8 cellular contexts compared by ENCODE assay signal in genomic region chr1:45012639-45013278, GRCh38. TPM values are rescaled to one million over a fixed set of nuclear protein-coding genes. Genes with fewer than 3 reads are reported as not detected.
A peak's percentile ranks its signal among the peaks of the same experiment; 100 is the strongest.
DNase-seq lines count a peak whose midpoint lies in the region; ATAC-seq and TF ChIP-seq lines count a peak whose summit lies in the region.

No MANE protein-coding gene starts in this region.

- no peak for ATAC-seq in HG03521 (IDR thresholded peaks at IDR 0.05; ENCODE audit: unreplicated experiment)
- ATAC-seq in HG03571 (IDR thresholded peaks at IDR 0.05; ENCODE audit: unreplicated experiment), result no peak

- no peaks in the 10 kb centered on the region for H3K9me3 Mint-ChIP-seq in activated naive CD8-positive, alpha-beta T cell treated with anti-CD3 and anti-CD28 coated beads for 36 hours
- H3K9me3 Mint-ChIP-seq in osteocyte (ENCODE audit: unreplicated experiment), result no peaks in the 10 kb centered on the region

- peaks cover 7% of the 10 kb centered on the region for H3K36me3 ChIP-seq in cardiac muscle cell

- H3K27ac ChIP-seq in cardiac muscle cell, result peak overlapping the region; percentile 87

- peak overlapping the region; percentile 41 for H3K4me3 ChIP-seq in cardiac muscle cell

- H3K27ac Mint-ChIP-seq in activated naive CD8-positive, alpha-beta T cell treated with anti-CD3 and anti-CD28 coated beads for 36 hours, result peak overlapping the region; percentile 90
- H3K27ac Mint-ChIP-seq in osteocyte (ENCODE audit: unreplicated experiment), result peak overlapping the region; percentile 96

- H3K4me1 Mint-ChIP-seq in activated naive CD8-positive, alpha-beta T cell treated with anti-CD3 and anti-CD28 coated beads for 36 hours, result peaks cover 32% of the 10 kb centered on the region
- H3K4me1 Mint-ChIP-seq in osteocyte (ENCODE audit: unreplicated experiment), result peaks cover 38% of the 10 kb centered on the region

- H3K27me3 ChIP-seq in cardiac muscle cell, result no peaks in the 10 kb centered on the region

- DNase-seq in AG09319 (ENCODE audit: extremely low read depth, low read depth) (peak; percentile 36), H4 (ENCODE audit: low spot score) (peak; percentile 63), OCI-M1 (lab: John Stamatoyannopoulos, UW) (peak; percentile 97), cardiac muscle cell (ENCODE audit: low read depth in 1 of 2, low spot score in 1 of 2) (peak; percentile 76 to 84), osteocyte (ENCODE audit: extremely low spot score, unreplicated experiment) (peak; percentile 86)
- DNase-seq in activated naive CD8-positive, alpha-beta T cell treated with anti-CD3 and anti-CD28 coated beads for 36 hours, result peak; percentile 29

- no peaks in the 10 kb centered on the region for H3K9me3 ChIP-seq in cardiac muscle cell (ENCODE audit: low read depth)

- H3K27me3 Mint-ChIP-seq in activated naive CD8-positive, alpha-beta T cell treated with anti-CD3 and anti-CD28 coated beads for 36 hours, result no peaks in the 10 kb centered on the region
- H3K27me3 Mint-ChIP-seq in osteocyte (ENCODE audit: unreplicated experiment), result no peaks in the 10 kb centered on the region

- TF ChIP-seq CTCF in AG09319 (IDR thresholded peaks at IDR 0.05; ENCODE audit: low read depth, low read length), result no peak; the same call in 1 of the 2 replicates
- no peak for TF ChIP-seq CTCF in cardiac muscle cell (IDR thresholded peaks at IDR 0.05; ENCODE audit: low read depth, low read length)
- TF ChIP-seq CTCF in osteocyte (IDR thresholded peaks at IDR 0.05), result no peak

- H3K4me3 Mint-ChIP-seq in activated naive CD8-positive, alpha-beta T cell treated with anti-CD3 and anti-CD28 coated beads for 36 hours, result peak overlapping the region; percentile 82
- peak overlapping the region; percentile 88 for H3K4me3 Mint-ChIP-seq in osteocyte (ENCODE audit: unreplicated experiment)

- H3K4me1 ChIP-seq in cardiac muscle cell (ENCODE audit: low read depth), result peaks cover 13% of the 10 kb centered on the region

- peaks cover 13% of the 10 kb centered on the region for H3K36me3 Mint-ChIP-seq in activated naive CD8-positive, alpha-beta T cell treated with anti-CD3 and anti-CD28 coated beads for 36 hours
- peaks cover 16% of the 10 kb centered on the region for H3K36me3 Mint-ChIP-seq in osteocyte (ENCODE audit: unreplicated experiment)

RNA-seq across cellular contexts. Expression of gene UROD, which starts 0.7 kb away (rescaled TPM):
- total RNA-seq in H4 (2014; rRNA removed; shearing (Covaris generic)), result 125 and 128 TPM in 2 replicates
- 100 to 1,000 TPM; 158 to 164 TPM for total RNA-seq in activated naive CD8-positive, alpha-beta T cell treated with anti-CD3 and anti-CD28 coated beads for 36 hours
- 110 and 142 TPM in 2 replicates for total RNA-seq in cardiac muscle cell
- 200 and 237 TPM in 2 replicates for polyA plus RNA-seq in cardiac muscle cell
- 128 and 131 TPM in 2 replicates for total RNA-seq in osteocyte

RNA-seq across cellular contexts. Expression of gene HECTD3, which starts 1.6 kb away (rescaled TPM):
- total RNA-seq in H4 (2014; rRNA removed; shearing (Covaris generic)), result 16.7 and 20.9 TPM in 2 replicates
- 10 to 100 TPM; 23.4 to 23.5 TPM for total RNA-seq in activated naive CD8-positive, alpha-beta T cell treated with anti-CD3 and anti-CD28 coated beads for 36 hours
- total RNA-seq in cardiac muscle cell (22.5 TPM in 2 replicates), osteocyte (48.1 and 49.4 TPM in 2 replicates)
- 22.5 and 28.1 TPM in 2 replicates for polyA plus RNA-seq in cardiac muscle cell

RNA-seq across cellular contexts. Expression of gene EIF2B3, which starts 26.4 kb away (rescaled TPM):
- 51.5 and 60.6 TPM in 2 replicates for total RNA-seq in H4 (2014; rRNA removed; shearing (Covaris generic))
- 10 to 100 TPM; 50.4 to 50.8 TPM for total RNA-seq in activated naive CD8-positive, alpha-beta T cell treated with anti-CD3 and anti-CD28 coated beads for 36 hours
- total RNA-seq in cardiac muscle cell (20.7 and 22.8 TPM in 2 replicates), osteocyte (29.8 and 30.2 TPM in 2 replicates)
- polyA plus RNA-seq in cardiac muscle cell, result 39.7 and 62.6 TPM in 2 replicates

Comparison
In these comparisons a context has a peak if more than half of its experiments do, and no peak if none do; other contexts are left out.
1. DNase-seq: peak in every context shown above with its lines; median percentile 97 in OCI-M1; 86 in osteocyte; 80 in cardiac muscle cell; 63 in H4; 36 in AG09319; 29 in activated naive CD8-positive, alpha-beta T cell treated with anti-CD3 and anti-CD28 coated beads for 36 hours.